In the genomic region with DNA sequence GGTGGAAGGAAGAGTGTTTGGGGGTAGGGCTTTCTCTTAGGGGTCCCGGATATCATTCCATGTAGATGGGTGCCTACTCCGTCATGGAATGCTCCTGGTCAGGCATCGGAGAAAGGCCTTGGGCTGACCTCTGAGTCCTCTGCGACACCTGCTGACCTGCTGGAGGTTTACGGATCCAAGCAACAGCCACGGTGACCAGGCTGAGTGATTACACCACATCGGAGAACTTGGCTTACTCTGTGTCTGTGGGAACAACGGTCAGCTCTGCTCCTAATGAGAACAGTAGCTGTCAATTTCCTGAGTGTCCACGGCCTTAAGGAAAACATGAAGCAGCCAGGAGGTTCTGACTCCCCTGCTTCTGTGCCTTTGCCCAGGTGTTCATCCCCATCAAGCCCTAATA, we compare ENCODE assay signal across 24 cellular contexts.
A peak's percentile ranks its signal among the peaks of the same experiment; 100 is the strongest.
DNase-seq lines count a peak whose midpoint lies in the region; ATAC-seq, FAIRE-seq and TF ChIP-seq lines count a peak whose summit lies in the region.
"Had no signal": no experiment of that assay in that cellular context is flagged by ENCODE, and none has a peak within 500 bp of the region (broad histone marks: within the 10 kb centered on the region; RNA-seq: fewer than 3 reads in every experiment).

No MANE protein-coding gene starts in this region.

- H3K27me3 Mint-ChIP-seq in activated naive CD4-positive, alpha-beta T cell treated with anti-CD3 and anti-CD28 coated beads for 36 hours (ENCODE audit: low read depth) = no peaks in the 10 kb centered on the region

- H3K27ac ChIP-seq in right lobe of liver = no peak overlapping the region
- no peak overlapping the region for H3K27ac ChIP-seq in HepG2 (ENCODE audit: extremely low read length, insufficient read depth, low read length)
- H3K27ac ChIP-seq in rectal smooth muscle tissue (ENCODE audit: low read depth, low read length) = peak overlapping the region; percentile 30
- H3K27ac ChIP-seq in stomach smooth muscle (ENCODE audit: low read length) = peak overlapping the region; percentile 49
- H3K27ac ChIP-seq: 22Rv1; A549; BLaER1 treated with 17β-estradiol and CSF1 and Interleukin-3, amounts not matched to agents 10 nM and 100 nM; C4-2B had no signal

- no peak for TF ChIP-seq POLR2A in right lobe of liver (IDR thresholded peaks at IDR 0.05)
- TF ChIP-seq POLR2A in HepG2 (IDR thresholded peaks at IDR 0.05; ENCODE audit: insufficient read depth in 1 of 2, low read depth in 2 of 2, low read length in 2 of 2) = no peak

- no peaks in the 10 kb centered on the region for H3K36me3 ChIP-seq in right lobe of liver
- H3K36me3 ChIP-seq in HepG2 (replicated peaks in 1 of 2; ENCODE audit: control insufficient read depth in 1 of 2, insufficient read depth in 2 of 2, low read length in 2 of 2) = no peaks in the 10 kb centered on the region
- H3K36me3 ChIP-seq in rectal smooth muscle tissue (ENCODE audit: control insufficient read depth, insufficient read depth, low read length) = no peaks in the 10 kb centered on the region
- H3K36me3 ChIP-seq in stomach smooth muscle (ENCODE audit: control insufficient read depth in 2 of 2, insufficient read depth in 2 of 2, low read length in 2 of 2) = no peaks in the 10 kb centered on the region
- H3K36me3 ChIP-seq: BLaER1 treated with 17β-estradiol and CSF1 and Interleukin-3, amounts not matched to agents 10 nM and 100 nM had no signal

- WGBS in right lobe of liver (ENCODE audit: insufficient coverage, low coverage, low lambda C conversion rate, missing lambda C conversion rate) = 46% methylated on average over 7 of the region's 9 CpGs
- WGBS in HepG2 (ENCODE audit: low lambda C conversion rate) = 54% methylated on average over 9 of the region's 9 CpGs

- TF ChIP-seq RAD21 in HepG2 (CRISPR knock-in tag; IDR thresholded peaks at IDR 0.05) = no peak

- no peak for FAIRE-seq in HepG2 (lab: Jason Lieb, UNC)
- FAIRE-seq: A549, D721Med, G401.6, GM12891, GM19239 had no signal

- H3K9ac ChIP-seq in HepG2 (ENCODE audit: insufficient read depth, low read depth, low read length) = no peak overlapping the region
- H3K9ac ChIP-seq in rectal smooth muscle tissue (ENCODE audit: low read length) = no peak overlapping the region
- no peak overlapping the region for H3K9ac ChIP-seq in stomach smooth muscle (ENCODE audit: low read length in 2 of 2)
- H3K9ac ChIP-seq: BLaER1 treated with 17β-estradiol and CSF1 and Interleukin-3, amounts not matched to agents 10 nM and 100 nM had no signal

- H3K4me3 ChIP-seq in right lobe of liver = no peak overlapping the region
- H3K4me3 ChIP-seq in HepG2 (replicated peaks in 1 of 3; ENCODE audit: insufficient read depth in 1 of 3, low read depth in 2 of 3, low read length in 3 of 3) = no peak overlapping the region
- H3K4me3 ChIP-seq in rectal smooth muscle tissue (ENCODE audit: low read length) = no peak overlapping the region
- H3K4me3 ChIP-seq in stomach smooth muscle (ENCODE audit: low read length in 2 of 2) = no peak overlapping the region
- H3K4me3 ChIP-seq: A549; BLaER1 treated with 17β-estradiol and CSF1 and Interleukin-3, amounts not matched to agents 10 nM and 100 nM had no signal

- intact Hi-C loops in right lobe of liver (cut with DNase I) = no loop called here
- intact Hi-C loops in HepG2 (cut with micrococcal nuclease; ENCODE audit: unreplicated experiment) = no loop called here
- intact Hi-C loops in activated naive CD4-positive, alpha-beta T cell treated with anti-CD3 and anti-CD28 coated beads for 36 hours (cut with micrococcal nuclease) = no loop called here

- ATAC-seq in right lobe of liver (peak; percentile 22 to 91 (median 65)), HepG2 (no peak), left lobe of liver (peak; percentile 96), HG02610 (IDR thresholded peaks at IDR 0.05; ENCODE audit: unreplicated experiment) (no peak)
- ATAC-seq: A549; CD8-positive, alpha-beta T cell had no signal

- H3K36me3 Mint-ChIP-seq in activated naive CD4-positive, alpha-beta T cell treated with anti-CD3 and anti-CD28 coated beads for 36 hours (ENCODE audit: low read depth) = no peaks in the 10 kb centered on the region
- H3K36me3 Mint-ChIP-seq: CD8-positive, alpha-beta T cell had no signal

- no peak for TF ChIP-seq EP300 in HepG2 (IDR thresholded peaks at IDR 0.05; ENCODE audit: low read depth in 2 of 2, low read length in 2 of 2)
- TF ChIP-seq EP300 in HepG2 (CRISPR knock-in tag; IDR thresholded peaks at IDR 0.05; ENCODE audit: borderline replicate concordance) = no peak

- no peak overlapping the region for H3K4me3 Mint-ChIP-seq in activated naive CD4-positive, alpha-beta T cell treated with anti-CD3 and anti-CD28 coated beads for 36 hours
- H3K4me3 Mint-ChIP-seq: B cell; CD4-positive, alpha-beta T cell; CD8-positive, alpha-beta T cell had no signal

- H2AFZ ChIP-seq in HepG2 (ENCODE audit: low read length) = no peak overlapping the region

- in situ Hi-C loops in HepG2 (cut with HindIII; ENCODE audit: extremely low pct_ligation_motif_present, low pct_unique_long_range_greater_than_20kb) = no loop called here

- no peak overlapping the region for H3K4me2 ChIP-seq in HepG2 (ENCODE audit: low read depth, low read length)
- H3K4me2 ChIP-seq: A549; BLaER1 treated with 17β-estradiol and CSF1 and Interleukin-3, amounts not matched to agents 10 nM and 100 nM had no signal

- H3K27ac Mint-ChIP-seq in activated naive CD4-positive, alpha-beta T cell treated with anti-CD3 and anti-CD28 coated beads for 36 hours = no peak overlapping the region
- H3K27ac Mint-ChIP-seq: B cell; CD4-positive, alpha-beta T cell; CD8-positive, alpha-beta T cell had no signal

- H3K9me3 ChIP-seq in right lobe of liver (no peaks in the 10 kb centered on the region), HepG2 (ENCODE audit: low read length) (no peaks in the 10 kb centered on the region), stomach smooth muscle (ENCODE audit: control insufficient read depth in 2 of 2, low read length in 2 of 2) (no peaks in the 10 kb centered on the region)
- H3K9me3 ChIP-seq: A549; BLaER1 treated with 17β-estradiol and CSF1 and Interleukin-3, amounts not matched to agents 10 nM and 100 nM; Caco-2 had no signal

- BruUV-seq in HepG2 (replicated peaks; lab: Mats Ljungman, UMichigan) = no TSS peak

- POLR2A ChIA-PET in HepG2 (lab: Yijun Ruan, JAX) = no interaction called here

- CTCF ChIA-PET in HepG2 (lab: Yijun Ruan, JAX; ENCODE audit: low intra/inter-chr PET ratio, low total read pairs) = no interaction called here
- CTCF ChIA-PET in activated naive CD4-positive, alpha-beta T cell treated with anti-CD3 and anti-CD28 coated beads for 36 hours (lab: Charles Lee) = interaction anchor here (0.7 kb wide), 1 partner anchor 154 kb away, joined by 3 read pairs; no protein-coding TSS in a partner anchor

- no peaks in the 10 kb centered on the region for H3K4me1 Mint-ChIP-seq in activated naive CD4-positive, alpha-beta T cell treated with anti-CD3 and anti-CD28 coated beads for 36 hours (ENCODE audit: low read depth)
- H3K4me1 Mint-ChIP-seq: B cell had no signal

- H3K4me1 ChIP-seq in right lobe of liver = no peaks in the 10 kb centered on the region
- H3K4me1 ChIP-seq in HepG2 (ENCODE audit: insufficient read depth, low read length) = peaks cover 2% of the 10 kb centered on the region; the same call in 1 of the 2 replicates
- peaks cover 13% of the 10 kb centered on the region for H3K4me1 ChIP-seq in rectal smooth muscle tissue (ENCODE audit: control insufficient read depth, insufficient read depth, low read length)
- peaks cover 29% of the 10 kb centered on the region for H3K4me1 ChIP-seq in stomach smooth muscle (ENCODE audit: control insufficient read depth, insufficient read depth, low read length)
- H3K4me1 ChIP-seq: A549, Caco-2 had no signal

- no peak for TF ChIP-seq CTCF in right lobe of liver (IDR thresholded peaks at IDR 0.05)
- TF ChIP-seq CTCF in HepG2 (CRISPR knock-in tag; IDR thresholded peaks at IDR 0.05) = no peak

- no peaks in the 10 kb centered on the region for H3K27me3 ChIP-seq in right lobe of liver
- H3K27me3 ChIP-seq in HepG2 (ENCODE audit: control insufficient read depth in 1 of 2, insufficient read depth in 2 of 2, low read length in 2 of 2) = peaks cover 0 to 7% of the 10 kb centered on the region in 2 experiments; a peak in 3 of 5 replicates
- H3K27me3 ChIP-seq in rectal smooth muscle tissue (ENCODE audit: control insufficient read depth, insufficient read depth, low read length) = no peaks in the 10 kb centered on the region
- no peaks in the 10 kb centered on the region for H3K27me3 ChIP-seq in stomach smooth muscle (ENCODE audit: control insufficient read depth in 1 of 2, insufficient read depth in 2 of 2, low read length in 2 of 2)
- H3K27me3 ChIP-seq: BLaER1 treated with 17β-estradiol and CSF1 and Interleukin-3, amounts not matched to agents 10 nM and 100 nM had no signal

- no peaks in the 10 kb centered on the region for H3K79me2 ChIP-seq in HepG2 (ENCODE audit: insufficient read depth, low read length)

- no peaks in the 10 kb centered on the region for H3K9me3 Mint-ChIP-seq in activated naive CD4-positive, alpha-beta T cell treated with anti-CD3 and anti-CD28 coated beads for 36 hours
- H3K9me3 Mint-ChIP-seq: CD4-positive, alpha-beta T cell; CD8-positive, alpha-beta T cell had no signal

- H4K20me1 ChIP-seq in HepG2 (ENCODE audit: insufficient read depth, low read length) = no peaks in the 10 kb centered on the region
- H4K20me1 ChIP-seq: BLaER1 treated with 17β-estradiol and CSF1 and Interleukin-3, amounts not matched to agents 10 nM and 100 nM had no signal

- no peak for DNase-seq in right lobe of liver
- DNase-seq in HepG2 (ENCODE audit: low spot score) = no peak
- DNase-seq in left lobe of liver (ENCODE audit: low spot score) = peak; percentile 54
- no peak for DNase-seq in NK-92 (lab: John Stamatoyannopoulos, UW; ENCODE audit: unreplicated experiment)
- DNase-seq in activated naive CD4-positive, alpha-beta T cell treated with anti-CD3 and anti-CD28 coated beads for 36 hours = no peak
- DNase-seq: AML-193; Caco-2; Calu3; CD4-positive, alpha-beta T cell; CD8-positive, alpha-beta T cell; DMS79 treated with DMSO at 0.1 percent for 48 hours; GF-D8 had no signal

TF ChIP-seq in HepG2, 621 proteins besides CTCF, POLR2A, EP300 and RAD21 (continues in another document):
- TF ChIP-seq HOXD1 (CRISPR knock-in tag; IDR thresholded peaks at IDR 0.05) (no peak), JARID2 (CRISPR knock-in tag; IDR thresholded peaks at IDR 0.05; ENCODE audit: insufficient replicate concordance) (no peak), RARG (CRISPR knock-in tag; IDR thresholded peaks at IDR 0.05; ENCODE audit: low read depth) (no peak), POLR2AphosphoS5 (IDR thresholded peaks at IDR 0.05; ENCODE audit: low read depth, low read length) (no peak)

Comparison
In these comparisons a context has a peak if more than half of its experiments do, and no peak if none do; other contexts are left out.
1. ATAC-seq: peak in right lobe of liver (4 of 4) and left lobe of liver (single experiment); none in HepG2 (single experiment) and HG02610 (single experiment).
2. H3K27ac ChIP-seq: peak in rectal smooth muscle tissue (single experiment) and stomach smooth muscle (single experiment); none in right lobe of liver (0 of 3) and HepG2 (single experiment).